Comparison of ENCODE assay signal across 10 cellular contexts in the genomic region with DNA sequence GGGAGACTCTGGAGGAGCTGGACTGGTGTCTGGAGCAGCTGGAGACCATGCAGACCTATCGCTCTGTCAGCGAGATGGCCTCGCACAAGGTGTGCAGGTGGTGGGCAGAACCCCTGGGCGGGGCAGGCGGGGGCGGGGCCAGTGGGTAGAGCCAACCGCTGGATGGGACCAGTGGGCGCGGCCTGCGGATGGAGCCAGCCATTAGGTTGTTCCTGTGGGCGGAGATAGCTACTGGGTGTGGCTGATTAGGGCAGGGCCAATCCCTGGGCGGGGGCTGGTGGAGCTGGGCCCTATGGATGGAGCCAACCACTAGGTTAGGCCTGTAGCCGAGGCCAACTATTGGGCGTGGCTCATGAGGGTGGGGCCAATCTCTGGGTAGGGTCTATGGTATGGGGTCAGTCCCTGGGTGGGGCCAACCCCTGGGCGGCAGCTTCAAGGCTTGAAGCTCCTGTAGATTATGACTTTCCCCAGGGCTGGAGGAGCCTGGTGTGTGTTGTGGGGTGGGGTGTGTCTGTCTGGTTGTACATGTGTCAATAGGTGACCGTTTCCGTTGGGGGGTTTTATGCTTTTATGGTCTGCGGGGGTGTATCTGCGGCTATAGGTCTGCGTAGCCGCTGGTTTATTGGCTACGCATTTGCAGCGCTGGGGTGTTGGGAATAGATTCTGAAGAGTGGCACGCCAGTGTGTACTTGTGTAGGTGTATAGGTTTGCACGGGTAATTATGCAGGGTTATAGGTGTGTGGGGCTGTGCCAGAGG. TPM values are rescaled to one million over a fixed set of nuclear protein-coding genes. Genes with fewer than 3 reads are reported as not detected.
A peak's percentile ranks its signal among the peaks of the same experiment; 100 is the strongest.
DNase-seq lines count a peak whose midpoint lies in the region; ATAC-seq and TF ChIP-seq lines count a peak whose summit lies in the region.
"Had no signal": no experiment of that assay in that cellular context is flagged by ENCODE, and none has a peak within 500 bp of the region (broad histone marks: within the 10 kb centered on the region; RNA-seq: fewer than 3 reads in every experiment).

No MANE protein-coding gene starts in this region.

- ATAC-seq in GM23338 = peak; percentile 88
- peak; percentile 69 for ATAC-seq in RWPE2 (ENCODE audit: low read depth)
- no peak for ATAC-seq in GM19395 (IDR thresholded peaks at IDR 0.05; ENCODE audit: unreplicated experiment)

- H3K9me3 ChIP-seq in RWPE2 (ENCODE audit: severe bottlenecking) (no peaks in the 10 kb centered on the region), iPS DF 6.9 (ENCODE audit: control insufficient read depth, insufficient read depth, low read length) (no peaks in the 10 kb centered on the region)

- no peaks in the 10 kb centered on the region for H3K79me2 ChIP-seq in GM23338 (replicated peaks; ENCODE audit: insufficient read depth)

- H3K4me2 ChIP-seq in GM23338 = no peak overlapping the region

- DNase-seq in D341Med (ENCODE audit: low spot score) (peak; percentile 75), GM23338 (ENCODE audit: low spot score) (peak; percentile 95), RWPE2 (ENCODE audit: low spot score) (no peak), iPS DF 6.9 (ENCODE audit: low read depth, low spot score) (peak; percentile 52), dedifferentiated amniotic fluid mesenchymal stem cell (ENCODE audit: extremely low spot score) (no peak)
- DNase-seq in activated CD4-positive, CD25-positive, alpha-beta regulatory T cell (lab: John Stamatoyannopoulos, UW) = no peak
- DNase-seq: NCI-H446, T-helper 2 cell had no signal

- H3K27ac ChIP-seq in GM23338 (ENCODE audit: low read depth) (no peak overlapping the region), RWPE2 (ENCODE audit: poor library complexity, severe bottlenecking) (no peak overlapping the region), iPS DF 6.9 (ENCODE audit: low read length) (no peak overlapping the region)

- H3K27me3 Mint-ChIP-seq in GM23338 (ENCODE audit: insufficient read depth, low read depth, poor library complexity) = peaks cover 22% of the 10 kb centered on the region

- H3K4me3 ChIP-seq in GM23338 (no peak overlapping the region), RWPE2 (ENCODE audit: severe bottlenecking) (no peak overlapping the region), iPS DF 6.9 (ENCODE audit: low read length) (no peak overlapping the region)
- H3K4me3 ChIP-seq: lung had no signal

- no peak overlapping the region; the same call in 2 of the 3 replicates for H3K4me3 Mint-ChIP-seq in GM23338

- H2AFZ ChIP-seq in GM23338 = no peak overlapping the region

- TF ChIP-seq CTCF in GM23338 (conservative IDR thresholded peaks at IDR 0.05; ENCODE audit: low read depth in 2 of 2) (no peak), RWPE2 (IDR thresholded peaks at IDR 0.05; ENCODE audit: poor library complexity, severe bottlenecking) (no peak)

- H3F3A ChIP-seq in GM23338 (replicated peaks; ENCODE audit: low read depth) = no peaks in the 10 kb centered on the region

- H4K20me1 ChIP-seq in GM23338 (replicated peaks; ENCODE audit: insufficient read depth) = no peaks in the 10 kb centered on the region

- no CpG with 5 or more reads among the region's 25 CpGs for WGBS in iPS DF 6.9 (ENCODE audit: insufficient coverage, insufficient read length)

- H3K27me3 ChIP-seq in GM23338 (ENCODE audit: insufficient read depth) (no peaks in the 10 kb centered on the region), RWPE2 (ENCODE audit: insufficient read depth, poor library complexity, severe bottlenecking) (no peaks in the 10 kb centered on the region), iPS DF 6.9 (ENCODE audit: control insufficient read depth, insufficient read depth, low read length) (no peaks in the 10 kb centered on the region)

- H3K27ac Mint-ChIP-seq in GM23338 = no peak overlapping the region

- H3K36me3 ChIP-seq in GM23338 (ENCODE audit: insufficient read depth) = no peaks in the 10 kb centered on the region
- no peaks in the 10 kb centered on the region for H3K36me3 ChIP-seq in RWPE2 (ENCODE audit: low read depth)
- H3K36me3 ChIP-seq in iPS DF 6.9 (ENCODE audit: control insufficient read depth, insufficient read depth, low read length) = no peaks in the 10 kb centered on the region

- peaks cover 20% of the 10 kb centered on the region for H3K4me1 Mint-ChIP-seq in GM23338

- no peaks in the 10 kb centered on the region for H3K36me3 Mint-ChIP-seq in GM23338 (ENCODE audit: low read depth)

- H3K4me1 ChIP-seq in GM23338 (ENCODE audit: insufficient read depth) (peaks cover 13% of the 10 kb centered on the region), RWPE2 (ENCODE audit: insufficient read depth, poor library complexity, severe bottlenecking) (no peaks in the 10 kb centered on the region), iPS DF 6.9 (ENCODE audit: control insufficient read depth, insufficient read depth, low read length) (no peaks in the 10 kb centered on the region; the same call in 1 of the 2 replicates)

- H3K9me3 Mint-ChIP-seq in GM23338 = no peaks in the 10 kb centered on the region

- H3K9me2 ChIP-seq in GM23338 (ENCODE audit: insufficient read depth) = no peaks in the 10 kb centered on the region

TF ChIP-seq in GM23338, 12 proteins besides CTCF, POLR2A, EP300 and RAD21:
- no peak for TF ChIP-seq ZNF114 (CRISPR knock-in tag; IDR thresholded peaks at IDR 0.05)
- TF ChIP-seq, protein P1, sequence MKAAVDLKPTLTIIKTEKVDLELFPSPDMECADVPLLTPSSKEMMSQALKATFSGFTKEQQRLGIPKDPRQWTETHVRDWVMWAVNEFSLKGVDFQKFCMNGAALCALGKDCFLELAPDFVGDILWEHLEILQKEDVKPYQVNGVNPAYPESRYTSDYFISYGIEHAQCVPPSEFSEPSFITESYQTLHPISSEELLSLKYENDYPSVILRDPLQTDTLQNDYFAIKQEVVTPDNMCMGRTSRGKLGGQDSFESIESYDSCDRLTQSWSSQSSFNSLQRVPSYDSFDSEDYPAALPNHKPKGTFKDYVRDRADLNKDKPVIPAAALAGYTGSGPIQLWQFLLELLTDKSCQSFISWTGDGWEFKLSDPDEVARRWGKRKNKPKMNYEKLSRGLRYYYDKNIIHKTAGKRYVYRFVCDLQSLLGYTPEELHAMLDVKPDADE (IDR thresholded peaks at IDR 0.05) = no peak
- no peak for TF ChIP-seq ZNF331 (CRISPR knock-in tag; IDR thresholded peaks at IDR 0.05; ENCODE audit: low read depth)
- 0 out of 2 replicates have a peak, but pooled peaks have one; percentile 20 for TF ChIP-seq POLR2AphosphoS5 (IDR thresholded peaks at IDR 0.05; ENCODE audit: low read depth)
TF ChIP-seq in GM23338: peak in this region for 1.

RNA-seq across cellular contexts. Expression of a gene that starts 30.7 kb away (rescaled TPM):
- 5.2 and 5.4 TPM in 2 replicates for total RNA-seq in GM23338 (2014; rRNA removed; shearing (Covaris generic))
- polyA plus RNA-seq in GM23338 (2016; fragmentation: Nextera tagmentation; extraction: Ambion mirVana) = 5.2 and 5.4 TPM in 2 replicates

RNA-seq across cellular contexts. Expression of a gene that starts 47.7 kb away (rescaled TPM):
- 163 and 183 TPM in 2 replicates for total RNA-seq in GM23338 (2014; rRNA removed; shearing (Covaris generic))
- polyA plus RNA-seq in GM23338 (2016; fragmentation: Nextera tagmentation; extraction: Ambion mirVana) = 270 and 280 TPM in 2 replicates

RNA-seq across cellular contexts. Expression of a gene that starts 52.1 kb away (rescaled TPM):
- 71.5 and 77.5 TPM in 2 replicates for total RNA-seq in GM23338 (2014; rRNA removed; shearing (Covaris generic))
- polyA plus RNA-seq in GM23338 (2016; fragmentation: Nextera tagmentation; extraction: Ambion mirVana) = 46.5 and 57.8 TPM in 2 replicates

Comparison
In these comparisons a context has a peak if more than half of its experiments do, and no peak if none do; other contexts are left out.
1. DNase-seq: peak in D341Med (single experiment), GM23338 (single experiment) and iPS DF 6.9 (single experiment); none in RWPE2 (single experiment), dedifferentiated amniotic fluid mesenchymal stem cell (single experiment) and activated CD4-positive, CD25-positive, alpha-beta regulatory T cell (0 of 4).